Comparison of ENCODE assay signal across 12 cellular contexts in genomic region chr3:172145287-172145686, GRCh38.
A peak's percentile ranks its signal among the peaks of the same experiment; 100 is the strongest.
DNase-seq lines count a peak whose midpoint lies in the region; ATAC-seq and TF ChIP-seq lines count a peak whose summit lies in the region.
"Had no signal": no experiment of that assay in that cellular context is flagged by ENCODE, and none has a peak within 500 bp of the region (broad histone marks: within the 10 kb centered on the region; RNA-seq: fewer than 3 reads in every experiment).

No MANE protein-coding gene starts in this region.

- CTCF ChIA-PET in Calu3 (lab: Charles Lee), result interaction anchor here (0.7 kb wide), 1 partner anchor 10 kb away, joined by 3 read pairs; no protein-coding TSS in a partner anchor

- no peak overlapping the region for H3K4me3 Mint-ChIP-seq in Calu3 (ENCODE audit: low read depth, unreplicated experiment)
- no peak overlapping the region for H3K4me3 Mint-ChIP-seq in chondrocyte (ENCODE audit: unreplicated experiment)
- H3K4me3 Mint-ChIP-seq: neural crest cell had no signal

- H3K36me3 ChIP-seq in mucosa of descending colon (ENCODE audit: low read depth) (no peaks in the 10 kb centered on the region), vagina (no peaks in the 10 kb centered on the region)
- H3K36me3 ChIP-seq: Peyer's patch had no signal

- no peak for DNase-seq in Calu3
- no peak for DNase-seq in chondrocyte (ENCODE audit: low spot score)
- DNase-seq in mucosa of descending colon, result no peak
- no peak for DNase-seq in DMS153 treated with DMSO at 0.1 percent for 48 hours (lab: John Stamatoyannopoulos, UW; ENCODE audit: unreplicated experiment)
- DNase-seq in HuH-7 (ENCODE audit: low spot score), result no peak
- no peak for DNase-seq in vagina (ENCODE audit: extremely low spot score in 2 of 2)
- DNase-seq: activated CD4-positive, CD25-positive, alpha-beta regulatory T cell; C1 segment of cervical spinal cord; Peyer's patch had no signal

- no TSS peak for BruUV-seq in Calu3 (replicated peaks; lab: Mats Ljungman, UMichigan)

- no peaks in the 10 kb centered on the region for H3K27me3 ChIP-seq in vagina
- H3K27me3 ChIP-seq: Peyer's patch had no signal

- H3K4me1 Mint-ChIP-seq in Calu3 (ENCODE audit: low read depth, unreplicated experiment) (peaks cover 68% of the 10 kb centered on the region), chondrocyte (ENCODE audit: low read depth) (peaks cover 70% of the 10 kb centered on the region)

- H3K27me3 Mint-ChIP-seq in Calu3 (ENCODE audit: unreplicated experiment) (no peaks in the 10 kb centered on the region), chondrocyte (ENCODE audit: low read depth) (no peaks in the 10 kb centered on the region)

- no peaks in the 10 kb centered on the region for H3K9me3 ChIP-seq in mucosa of descending colon
- H3K9me3 ChIP-seq in vagina, result no peaks in the 10 kb centered on the region
- H3K9me3 ChIP-seq: Peyer's patch had no signal

- ATAC-seq in GM19395 (IDR thresholded peaks at IDR 0.05; ENCODE audit: unreplicated experiment) (peak; percentile 49), HG03159 (IDR thresholded peaks at IDR 0.05; ENCODE audit: unreplicated experiment) (peak; percentile 49), mucosa of descending colon (no peak)

- TF ChIP-seq CTCF in Calu3 (IDR thresholded peaks at IDR 0.05; ENCODE audit: unreplicated experiment) (no peak), chondrocyte (IDR thresholded peaks at IDR 0.05) (no peak), mucosa of descending colon (IDR thresholded peaks at IDR 0.05) (no peak), vagina (IDR thresholded peaks at IDR 0.05) (no peak)

- no peak overlapping the region for H3K27ac ChIP-seq in vagina
- H3K27ac ChIP-seq: Peyer's patch had no signal

- peak overlapping the region; percentile 86 for H3K27ac Mint-ChIP-seq in Calu3 (ENCODE audit: unreplicated experiment)
- H3K27ac Mint-ChIP-seq in chondrocyte (ENCODE audit: unreplicated experiment), result peak overlapping the region; percentile 67

- H3K4me3 ChIP-seq in mucosa of descending colon, result no peak overlapping the region
- no peak overlapping the region for H3K4me3 ChIP-seq in vagina
- H3K4me3 ChIP-seq: Peyer's patch had no signal

- H3K9me3 Mint-ChIP-seq in Calu3 (ENCODE audit: low read depth, unreplicated experiment) (peaks cover 9% of the 10 kb centered on the region), chondrocyte (ENCODE audit: low read depth) (peaks cover 12% of the 10 kb centered on the region)

- intact Hi-C loops in Calu3 (cut with micrococcal nuclease; ENCODE audit: unreplicated experiment), result no loop called here
- intact Hi-C loops in mucosa of descending colon (cut with DNase I, micrococcal nuclease), result no loop called here
- intact Hi-C loops in vagina (cut with DNase I), result no loop called here

- H3K4me1 ChIP-seq in mucosa of descending colon (ENCODE audit: low read depth) (peaks cover 24% of the 10 kb centered on the region), vagina (peaks cover 26% of the 10 kb centered on the region)

- no peak for TF ChIP-seq POLR2A in vagina (IDR thresholded peaks at IDR 0.05)

- H3K36me3 Mint-ChIP-seq in Calu3 (ENCODE audit: insufficient read depth, unreplicated experiment) (peaks cover 88% of the 10 kb centered on the region), chondrocyte (ENCODE audit: low read depth) (peaks cover 19% of the 10 kb centered on the region)
